7 cellular contexts compared by ENCODE assay signal in genomic region chr10:109922353-109922975, GRCh38. TPM values are rescaled to one million over a fixed set of nuclear protein-coding genes. Genes with fewer than 3 reads are reported as not detected.
A peak's percentile ranks its signal among the peaks of the same experiment; 100 is the strongest.
DNase-seq lines count a peak whose midpoint lies in the region; TF ChIP-seq lines count a peak whose summit lies in the region.

No MANE protein-coding gene starts in this region.

- no peaks in the 10 kb centered on the region for H3K9me3 ChIP-seq in HUES64 (ENCODE audit: insufficient read depth, low read depth, low read length)
- no peaks in the 10 kb centered on the region for H3K9me3 ChIP-seq in iPS-20b (ENCODE audit: insufficient read depth, low read depth, low read length)
- no peaks in the 10 kb centered on the region for H3K9me3 ChIP-seq in stomach

- H3K9ac ChIP-seq in HUES64 (ENCODE audit: low read depth, low read length) (peak overlapping the region; percentile 80; the same call in 1 of the 2 replicates), iPS-20b (ENCODE audit: low read depth, low read length) (peak overlapping the region; percentile 71; the same call in 1 of the 2 replicates)

- H3K36me3 ChIP-seq in HUES64 (ENCODE audit: insufficient read depth, low read length) (no peaks in the 10 kb centered on the region), iPS-20b (ENCODE audit: insufficient read depth, low read depth, low read length) (no peaks in the 10 kb centered on the region), stomach (no peaks in the 10 kb centered on the region)

- TF ChIP-seq CTCF in stomach (IDR thresholded peaks at IDR 0.05): no peak

- peak overlapping the region; percentile 90 for H3K27ac Mint-ChIP-seq in activated T-helper 2 cell treated with anti-CD3 and anti-CD28 coated beads, Interferon-gamma antibody, Interleukin-2, Interleukin-4, amounts not matched to agents 10 μg/mL and 5 μg/mL and 100 μg/mL, durations not matched to agents 14 hours and 24 hours and 36 hours

- no peak for DNase-seq in activated T-helper 2 cell treated with anti-CD3 and anti-CD28 coated beads, Interferon-gamma antibody, Interleukin-2, Interleukin-4, amounts not matched to agents 10 μg/mL and 5 μg/mL and 100 μg/mL, durations not matched to agents 14 hours and 24 hours and 36 hours (ENCODE audit: low spot score)
- DNase-seq in stomach (no peak), UCSD-AML1 (lab: John Stamatoyannopoulos, UW; ENCODE audit: unreplicated experiment) (no peak), SHP77 treated with DMSO at 0.1 percent for 48 hours (lab: John Stamatoyannopoulos, UW) (no peak), NCI-H2227 treated with DMSO at 0.1 percent for 48 hours (lab: John Stamatoyannopoulos, UW) (no peak)

- peak overlapping the region; percentile 91 for H3K4me3 Mint-ChIP-seq in activated T-helper 2 cell treated with anti-CD3 and anti-CD28 coated beads, Interferon-gamma antibody, Interleukin-2, Interleukin-4, amounts not matched to agents 10 μg/mL and 5 μg/mL and 100 μg/mL, durations not matched to agents 14 hours and 24 hours and 36 hours (ENCODE audit: low read depth)

- H3K4me1 ChIP-seq in HUES64 (ENCODE audit: insufficient read depth, low read length): peaks cover 20% of the 10 kb centered on the region
- H3K4me1 ChIP-seq in iPS-20b (ENCODE audit: insufficient read depth, low read length): peaks cover 19% of the 10 kb centered on the region
- H3K4me1 ChIP-seq in stomach: peaks cover 23 to 46% (median 32%) of the 10 kb centered on the region in 4 donors

- H3K27ac ChIP-seq in HUES64 (ENCODE audit: low read depth, low read length) (no peak overlapping the region), iPS-20b (ENCODE audit: low read length) (no peak overlapping the region), stomach (peak overlapping the region; percentile 90 to 98 (median 94))

- 42% methylated on average over 7 of the region's 7 CpGs for WGBS in HUES64
- 6 to 14% (median 7%) methylated on average over 7 of the region's 7 CpGs for WGBS in stomach, 5 donors

- peaks cover 5% of the 10 kb centered on the region for H3K27me3 Mint-ChIP-seq in activated T-helper 2 cell treated with anti-CD3 and anti-CD28 coated beads, Interferon-gamma antibody, Interleukin-2, Interleukin-4, amounts not matched to agents 10 μg/mL and 5 μg/mL and 100 μg/mL, durations not matched to agents 14 hours and 24 hours and 36 hours (ENCODE audit: low read depth)

- intact Hi-C loops in activated T-helper 2 cell treated with anti-CD3 and anti-CD28 coated beads, Interferon-gamma antibody, Interleukin-2, Interleukin-4, amounts not matched to agents 10 μg/mL and 5 μg/mL and 100 μg/mL, durations not matched to agents 14 hours and 24 hours and 36 hours (cut with micrococcal nuclease): loop anchor here (1.0 to 10.0 kb wide), 5 partner anchors 23 to 642 kb away; partner anchors contain the start of genes MXI1 and SMC3
- intact Hi-C loops in stomach (cut with DNase I; ENCODE audit: low total_unique reads): no loop called here

- peaks cover 41% of the 10 kb centered on the region for H3K4me1 Mint-ChIP-seq in activated T-helper 2 cell treated with anti-CD3 and anti-CD28 coated beads, Interferon-gamma antibody, Interleukin-2, Interleukin-4, amounts not matched to agents 10 μg/mL and 5 μg/mL and 100 μg/mL, durations not matched to agents 14 hours and 24 hours and 36 hours (ENCODE audit: low read depth)

- no peak for TF ChIP-seq POLR2A in stomach (IDR thresholded peaks at IDR 0.05)

- no peak for TF ChIP-seq EP300 in stomach (IDR thresholded peaks at IDR 0.05)

- H3K27me3 ChIP-seq in HUES64 (ENCODE audit: insufficient read depth, low read length): peaks cover 16% of the 10 kb centered on the region
- H3K27me3 ChIP-seq in iPS-20b (ENCODE audit: insufficient read depth, low read length): peaks cover 31% of the 10 kb centered on the region
- H3K27me3 ChIP-seq in stomach: no peaks in the 10 kb centered on the region

- H3K36me3 Mint-ChIP-seq in activated T-helper 2 cell treated with anti-CD3 and anti-CD28 coated beads, Interferon-gamma antibody, Interleukin-2, Interleukin-4, amounts not matched to agents 10 μg/mL and 5 μg/mL and 100 μg/mL, durations not matched to agents 14 hours and 24 hours and 36 hours (ENCODE audit: low read depth): peaks cover 36% of the 10 kb centered on the region

- no peaks in the 10 kb centered on the region for H3K9me3 Mint-ChIP-seq in activated T-helper 2 cell treated with anti-CD3 and anti-CD28 coated beads, Interferon-gamma antibody, Interleukin-2, Interleukin-4, amounts not matched to agents 10 μg/mL and 5 μg/mL and 100 μg/mL, durations not matched to agents 14 hours and 24 hours and 36 hours

- H3K4me3 ChIP-seq in HUES64 (ENCODE audit: low read length) (peak overlapping the region; percentile 73), iPS-20b (ENCODE audit: low read length) (peak overlapping the region; percentile 79), stomach (peak overlapping the region; percentile 64 to 98 (median 88))

RNA-seq across cellular contexts. Expression of gene XPNPEP1, which starts 0.8 kb away (rescaled TPM):
- 32.1 TPM for polyA plus RNA-seq in HUES64 (2013, experiment 1 of 2)
- polyA plus RNA-seq in HUES64 (2013, experiment 2 of 2): 34.6 TPM
- total RNA-seq in activated T-helper 2 cell treated with anti-CD3 and anti-CD28 coated beads, Interferon-gamma antibody, Interleukin-2, Interleukin-4, amounts not matched to agents 10 μg/mL and 5 μg/mL and 100 μg/mL, durations not matched to agents 14 hours and 24 hours and 36 hours: 79.4 and 88.2 TPM in 2 replicates
- total RNA-seq in stomach: 100 to 1,000 TPM in 3 of 5 donors, 10 to 100 TPM in 2; 21.7 to 180 (median 129) TPM
- polyA plus RNA-seq in stomach: 10 to 100 TPM; 24.8 to 36.5 (median 24.8) TPM

Comparison
In these comparisons a context has a peak if more than half of its experiments do, and no peak if none do; other contexts are left out.
1. H3K27ac ChIP-seq: peak in stomach (5 of 5); none in HUES64 (single experiment) and iPS-20b (single experiment).
2. Peak in every context shown above with its lines, with median percentiles within 50 percentile points of each other: H3K4me3 ChIP-seq.